Comparison of ENCODE assay signal across 1 cellular context in the genomic region with DNA sequence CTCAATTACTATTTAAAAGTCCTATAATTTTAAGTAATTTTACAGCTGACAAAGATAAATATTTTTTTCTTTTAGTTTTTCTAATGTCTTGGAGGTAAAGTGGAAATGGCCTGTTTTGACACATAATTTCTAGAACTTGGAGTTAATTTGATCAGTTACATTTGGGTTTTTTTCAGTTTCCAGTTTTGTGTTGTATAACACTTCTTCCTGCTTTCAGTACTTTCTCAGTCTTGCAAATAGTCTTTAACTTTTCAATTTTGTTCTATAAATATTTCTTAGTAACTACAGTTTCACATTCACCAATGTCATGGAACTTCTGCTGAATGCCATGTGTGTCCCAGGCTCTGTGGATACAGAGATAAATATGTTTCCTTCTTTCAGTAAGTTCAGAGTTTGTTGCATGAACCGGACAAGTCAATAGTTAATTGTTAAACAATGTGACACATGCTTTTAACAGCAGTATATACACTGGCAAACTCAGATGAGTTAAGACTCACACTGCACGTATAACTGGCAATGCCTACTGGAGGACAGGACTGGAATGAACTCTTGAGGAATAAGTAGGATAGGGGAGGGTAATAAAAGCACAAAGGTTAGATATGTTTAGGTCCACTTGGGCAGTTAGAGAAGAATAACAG.
TF ChIP-seq lines count a peak whose summit lies in the region.

No MANE protein-coding gene starts in this region.

TF ChIP-seq in HepG2, 621 proteins besides CTCF, POLR2A, EP300 and RAD21 (continues in another document):
- TF ChIP-seq, protein P1, sequence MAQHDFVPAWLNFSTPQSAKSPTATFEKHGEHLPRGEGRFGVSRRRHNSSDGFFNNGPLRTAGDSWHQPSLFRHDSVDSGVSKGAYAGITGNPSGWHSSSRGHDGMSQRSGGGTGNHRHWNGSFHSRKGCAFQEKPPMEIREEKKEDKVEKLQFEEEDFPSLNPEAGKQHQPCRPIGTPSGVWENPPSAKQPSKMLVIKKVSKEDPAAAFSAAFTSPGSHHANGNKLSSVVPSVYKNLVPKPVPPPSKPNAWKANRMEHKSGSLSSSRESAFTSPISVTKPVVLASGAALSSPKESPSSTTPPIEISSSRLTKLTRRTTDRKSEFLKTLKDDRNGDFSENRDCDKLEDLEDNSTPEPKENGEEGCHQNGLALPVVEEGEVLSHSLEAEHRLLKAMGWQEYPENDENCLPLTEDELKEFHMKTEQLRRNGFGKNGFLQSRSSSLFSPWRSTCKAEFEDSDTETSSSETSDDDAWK (CRISPR knock-in tag; IDR thresholded peaks at IDR 0.05), result no peak
- TF ChIP-seq HMG20B (CRISPR knock-in tag; conservative IDR thresholded peaks at IDR 0.05) (no peak), SRSF9 (IDR thresholded peaks at IDR 0.05; ENCODE audit: borderline replicate concordance, insufficient read depth, low read depth, low read length, poor library complexity, severe bottlenecking) (no peak), NR2F6 (IDR thresholded peaks at IDR 0.05) (no peak), NR2F6 (CRISPR knock-in tag; IDR thresholded peaks at IDR 0.05) (0 out of 2 replicates have a peak, but pooled peaks have one; percentile 17), DDIT3 (CRISPR knock-in tag; IDR thresholded peaks at IDR 0.05) (no peak), ZNF556 (CRISPR knock-in tag; IDR thresholded peaks at IDR 0.05; ENCODE audit: borderline replicate concordance) (no peak), MXI1 (IDR thresholded peaks at IDR 0.05; ENCODE audit: borderline replicate concordance, low read depth, low read length) (peak; percentile 64; the same call in 1 of the 3 replicates), ZBTB20 (CRISPR knock-in tag; IDR thresholded peaks at IDR 0.05; ENCODE audit: borderline replicate concordance, low read depth) (peak; percentile 36; the same call in 1 of the 2 replicates), DMAP1 (CRISPR knock-in tag; IDR thresholded peaks at IDR 0.05) (no peak), RARA (CRISPR knock-in tag; IDR thresholded peaks at IDR 0.05) (0 out of 2 replicates have a peak, but pooled peaks have one; percentile 25), ARID4A (CRISPR knock-in tag; IDR thresholded peaks at IDR 0.05; ENCODE audit: borderline replicate concordance) (peak; percentile 18; the same call in 1 of the 2 replicates), MED1 (CRISPR knock-in tag; IDR thresholded peaks at IDR 0.05) (no peak; the same call in 1 of the 2 replicates), ZNF121 (CRISPR knock-in tag; IDR thresholded peaks at IDR 0.05) (no peak), TCF7 (IDR thresholded peaks at IDR 0.05; ENCODE audit: low read depth) (no peak), WIZ (CRISPR knock-in tag; IDR thresholded peaks at IDR 0.05) (no peak), ZNF558 (CRISPR knock-in tag; IDR thresholded peaks at IDR 0.05; ENCODE audit: borderline replicate concordance) (no peak), POGK (CRISPR knock-in tag; conservative IDR thresholded peaks at IDR 0.05) (no peak), HNRNPK (IDR thresholded peaks at IDR 0.05; ENCODE audit: low read depth, low read length, poor library complexity, severe bottlenecking) (no peak)
- TF ChIP-seq, protein P2, sequence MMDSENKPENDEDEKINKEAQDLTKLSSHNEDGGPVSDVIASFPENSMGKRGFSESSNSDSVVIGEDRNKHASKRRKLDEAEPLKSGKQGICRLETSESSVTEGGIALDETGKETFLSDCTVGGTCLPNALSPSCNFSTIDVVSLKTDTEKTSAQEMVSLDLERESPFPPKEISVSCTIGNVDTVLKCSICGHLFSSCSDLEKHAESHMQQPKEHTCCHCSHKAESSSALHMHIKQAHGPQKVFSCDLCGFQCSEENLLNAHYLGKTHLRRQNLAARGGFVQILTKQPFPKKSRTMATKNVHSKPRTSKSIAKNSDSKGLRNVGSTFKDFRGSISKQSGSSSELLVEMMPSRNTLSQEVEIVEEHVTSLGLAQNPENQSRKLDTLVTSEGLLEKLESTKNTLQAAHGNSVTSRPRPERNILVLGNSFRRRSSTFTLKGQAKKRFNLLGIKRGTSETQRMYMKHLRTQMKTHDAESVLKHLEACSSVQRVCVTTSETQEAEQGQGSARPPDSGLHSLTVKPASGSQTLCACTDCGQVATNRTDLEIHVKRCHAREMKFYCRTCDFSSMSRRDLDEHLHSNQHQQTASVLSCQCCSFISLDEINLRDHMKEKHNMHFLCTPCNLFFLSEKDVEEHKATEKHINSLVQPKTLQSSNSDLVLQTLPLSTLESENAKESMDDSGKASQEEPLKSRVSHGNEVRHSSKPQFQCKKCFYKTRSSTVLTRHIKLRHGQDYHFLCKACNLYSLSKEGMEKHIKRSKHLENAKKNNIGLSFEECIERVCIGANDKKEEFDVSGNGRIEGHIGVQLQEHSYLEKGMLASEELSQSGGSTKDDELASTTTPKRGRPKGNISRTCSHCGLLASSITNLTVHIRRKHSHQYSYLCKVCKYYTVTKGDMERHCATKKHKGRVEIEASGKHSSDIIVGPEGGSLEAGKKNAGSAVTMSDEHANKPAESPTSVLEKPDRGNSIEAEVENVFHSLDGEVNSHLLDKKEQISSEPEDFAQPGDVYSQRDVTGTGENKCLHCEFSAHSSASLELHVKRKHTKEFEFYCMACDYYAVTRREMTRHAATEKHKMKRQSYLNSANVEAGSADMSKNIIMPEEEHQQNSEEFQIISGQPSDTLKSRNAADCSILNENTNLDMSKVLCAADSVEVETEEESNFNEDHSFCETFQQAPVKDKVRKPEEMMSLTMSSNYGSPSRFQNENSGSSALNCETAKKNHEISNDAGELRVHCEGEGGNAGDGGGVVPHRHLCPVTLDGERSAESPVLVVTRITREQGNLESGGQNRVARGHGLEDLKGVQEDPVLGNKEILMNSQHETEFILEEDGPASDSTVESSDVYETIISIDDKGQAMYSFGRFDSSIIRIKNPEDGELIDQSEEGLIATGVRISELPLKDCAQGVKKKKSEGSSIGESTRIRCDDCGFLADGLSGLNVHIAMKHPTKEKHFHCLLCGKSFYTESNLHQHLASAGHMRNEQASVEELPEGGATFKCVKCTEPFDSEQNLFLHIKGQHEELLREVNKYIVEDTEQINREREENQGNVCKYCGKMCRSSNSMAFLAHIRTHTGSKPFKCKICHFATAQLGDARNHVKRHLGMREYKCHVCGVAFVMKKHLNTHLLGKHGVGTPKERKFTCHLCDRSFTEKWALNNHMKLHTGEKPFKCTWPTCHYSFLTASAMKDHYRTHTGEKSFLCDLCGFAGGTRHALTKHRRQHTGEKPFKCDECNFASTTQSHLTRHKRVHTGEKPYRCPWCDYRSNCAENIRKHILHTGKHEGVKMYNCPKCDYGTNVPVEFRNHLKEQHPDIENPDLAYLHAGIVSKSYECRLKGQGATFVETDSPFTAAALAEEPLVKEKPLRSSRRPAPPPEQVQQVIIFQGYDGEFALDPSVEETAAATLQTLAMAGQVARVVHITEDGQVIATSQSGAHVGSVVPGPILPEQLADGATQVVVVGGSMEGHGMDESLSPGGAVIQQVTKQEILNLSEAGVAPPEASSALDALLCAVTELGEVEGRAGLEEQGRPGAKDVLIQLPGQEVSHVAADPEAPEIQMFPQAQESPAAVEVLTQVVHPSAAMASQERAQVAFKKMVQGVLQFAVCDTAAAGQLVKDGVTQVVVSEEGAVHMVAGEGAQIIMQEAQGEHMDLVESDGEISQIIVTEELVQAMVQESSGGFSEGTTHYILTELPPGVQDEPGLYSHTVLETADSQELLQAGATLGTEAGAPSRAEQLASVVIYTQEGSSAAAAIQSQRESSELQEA (CRISPR knock-in tag; IDR thresholded peaks at IDR 0.05; ENCODE audit: not compliant biosample characterization), result no peak
- TF ChIP-seq, protein P3, sequence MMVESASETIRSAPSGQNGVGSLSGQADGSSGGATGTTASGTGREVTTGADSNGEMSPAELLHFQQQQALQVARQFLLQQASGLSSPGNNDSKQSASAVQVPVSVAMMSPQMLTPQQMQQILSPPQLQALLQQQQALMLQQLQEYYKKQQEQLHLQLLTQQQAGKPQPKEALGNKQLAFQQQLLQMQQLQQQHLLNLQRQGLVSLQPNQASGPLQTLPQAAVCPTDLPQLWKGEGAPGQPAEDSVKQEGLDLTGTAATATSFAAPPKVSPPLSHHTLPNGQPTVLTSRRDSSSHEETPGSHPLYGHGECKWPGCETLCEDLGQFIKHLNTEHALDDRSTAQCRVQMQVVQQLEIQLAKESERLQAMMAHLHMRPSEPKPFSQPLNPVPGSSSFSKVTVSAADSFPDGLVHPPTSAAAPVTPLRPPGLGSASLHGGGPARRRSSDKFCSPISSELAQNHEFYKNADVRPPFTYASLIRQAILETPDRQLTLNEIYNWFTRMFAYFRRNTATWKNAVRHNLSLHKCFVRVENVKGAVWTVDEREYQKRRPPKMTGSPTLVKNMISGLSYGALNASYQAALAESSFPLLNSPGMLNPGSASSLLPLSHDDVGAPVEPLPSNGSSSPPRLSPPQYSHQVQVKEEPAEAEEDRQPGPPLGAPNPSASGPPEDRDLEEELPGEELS (CRISPR knock-in tag; IDR thresholded peaks at IDR 0.05), result peak; percentile 56; the same call in 1 of the 2 replicates
- TF ChIP-seq, protein P4, sequence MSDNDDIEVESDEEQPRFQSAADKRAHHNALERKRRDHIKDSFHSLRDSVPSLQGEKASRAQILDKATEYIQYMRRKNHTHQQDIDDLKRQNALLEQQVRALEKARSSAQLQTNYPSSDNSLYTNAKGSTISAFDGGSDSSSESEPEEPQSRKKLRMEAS (IDR thresholded peaks at IDR 0.05), result peak; percentile 49; the same call in 1 of the 2 replicates
- TF ChIP-seq, protein P5, sequence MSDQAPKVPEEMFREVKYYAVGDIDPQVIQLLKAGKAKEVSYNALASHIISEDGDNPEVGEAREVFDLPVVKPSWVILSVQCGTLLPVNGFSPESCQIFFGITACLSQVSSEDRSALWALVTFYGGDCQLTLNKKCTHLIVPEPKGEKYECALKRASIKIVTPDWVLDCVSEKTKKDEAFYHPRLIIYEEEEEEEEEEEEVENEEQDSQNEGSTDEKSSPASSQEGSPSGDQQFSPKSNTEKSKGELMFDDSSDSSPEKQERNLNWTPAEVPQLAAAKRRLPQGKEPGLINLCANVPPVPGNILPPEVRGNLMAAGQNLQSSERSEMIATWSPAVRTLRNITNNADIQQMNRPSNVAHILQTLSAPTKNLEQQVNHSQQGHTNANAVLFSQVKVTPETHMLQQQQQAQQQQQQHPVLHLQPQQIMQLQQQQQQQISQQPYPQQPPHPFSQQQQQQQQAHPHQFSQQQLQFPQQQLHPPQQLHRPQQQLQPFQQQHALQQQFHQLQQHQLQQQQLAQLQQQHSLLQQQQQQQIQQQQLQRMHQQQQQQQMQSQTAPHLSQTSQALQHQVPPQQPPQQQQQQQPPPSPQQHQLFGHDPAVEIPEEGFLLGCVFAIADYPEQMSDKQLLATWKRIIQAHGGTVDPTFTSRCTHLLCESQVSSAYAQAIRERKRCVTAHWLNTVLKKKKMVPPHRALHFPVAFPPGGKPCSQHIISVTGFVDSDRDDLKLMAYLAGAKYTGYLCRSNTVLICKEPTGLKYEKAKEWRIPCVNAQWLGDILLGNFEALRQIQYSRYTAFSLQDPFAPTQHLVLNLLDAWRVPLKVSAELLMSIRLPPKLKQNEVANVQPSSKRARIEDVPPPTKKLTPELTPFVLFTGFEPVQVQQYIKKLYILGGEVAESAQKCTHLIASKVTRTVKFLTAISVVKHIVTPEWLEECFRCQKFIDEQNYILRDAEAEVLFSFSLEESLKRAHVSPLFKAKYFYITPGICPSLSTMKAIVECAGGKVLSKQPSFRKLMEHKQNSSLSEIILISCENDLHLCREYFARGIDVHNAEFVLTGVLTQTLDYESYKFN (CRISPR knock-in tag; conservative IDR thresholded peaks at IDR 0.05), result peak; percentile 45; the same call in 1 of the 2 replicates
